2 cellular contexts compared by ENCODE assay signal in the genomic region with DNA sequence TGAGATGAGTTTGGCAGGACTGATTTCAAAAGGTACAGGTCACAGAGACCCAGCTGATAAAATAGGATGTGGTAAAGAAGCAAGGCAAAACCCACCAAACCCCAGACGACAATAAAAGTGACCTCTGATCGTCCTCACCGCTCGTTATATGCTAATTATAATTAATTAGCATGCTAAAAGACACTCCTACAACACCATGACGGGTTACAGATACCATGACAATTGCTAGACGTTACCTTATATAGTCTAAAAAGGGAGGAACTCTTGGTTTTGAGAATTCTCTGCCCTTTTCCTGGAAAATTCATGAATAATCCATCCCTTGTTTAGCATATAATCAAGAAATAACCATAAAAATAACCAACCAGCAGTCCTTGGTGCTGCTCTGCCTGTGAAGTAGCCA.
TF ChIP-seq lines count a peak whose summit lies in the region.

No MANE protein-coding gene starts in this region.

TF ChIP-seq in GM23338, 12 proteins besides CTCF, POLR2A, EP300 and RAD21 (continues in another document):
- TF ChIP-seq, protein P1, sequence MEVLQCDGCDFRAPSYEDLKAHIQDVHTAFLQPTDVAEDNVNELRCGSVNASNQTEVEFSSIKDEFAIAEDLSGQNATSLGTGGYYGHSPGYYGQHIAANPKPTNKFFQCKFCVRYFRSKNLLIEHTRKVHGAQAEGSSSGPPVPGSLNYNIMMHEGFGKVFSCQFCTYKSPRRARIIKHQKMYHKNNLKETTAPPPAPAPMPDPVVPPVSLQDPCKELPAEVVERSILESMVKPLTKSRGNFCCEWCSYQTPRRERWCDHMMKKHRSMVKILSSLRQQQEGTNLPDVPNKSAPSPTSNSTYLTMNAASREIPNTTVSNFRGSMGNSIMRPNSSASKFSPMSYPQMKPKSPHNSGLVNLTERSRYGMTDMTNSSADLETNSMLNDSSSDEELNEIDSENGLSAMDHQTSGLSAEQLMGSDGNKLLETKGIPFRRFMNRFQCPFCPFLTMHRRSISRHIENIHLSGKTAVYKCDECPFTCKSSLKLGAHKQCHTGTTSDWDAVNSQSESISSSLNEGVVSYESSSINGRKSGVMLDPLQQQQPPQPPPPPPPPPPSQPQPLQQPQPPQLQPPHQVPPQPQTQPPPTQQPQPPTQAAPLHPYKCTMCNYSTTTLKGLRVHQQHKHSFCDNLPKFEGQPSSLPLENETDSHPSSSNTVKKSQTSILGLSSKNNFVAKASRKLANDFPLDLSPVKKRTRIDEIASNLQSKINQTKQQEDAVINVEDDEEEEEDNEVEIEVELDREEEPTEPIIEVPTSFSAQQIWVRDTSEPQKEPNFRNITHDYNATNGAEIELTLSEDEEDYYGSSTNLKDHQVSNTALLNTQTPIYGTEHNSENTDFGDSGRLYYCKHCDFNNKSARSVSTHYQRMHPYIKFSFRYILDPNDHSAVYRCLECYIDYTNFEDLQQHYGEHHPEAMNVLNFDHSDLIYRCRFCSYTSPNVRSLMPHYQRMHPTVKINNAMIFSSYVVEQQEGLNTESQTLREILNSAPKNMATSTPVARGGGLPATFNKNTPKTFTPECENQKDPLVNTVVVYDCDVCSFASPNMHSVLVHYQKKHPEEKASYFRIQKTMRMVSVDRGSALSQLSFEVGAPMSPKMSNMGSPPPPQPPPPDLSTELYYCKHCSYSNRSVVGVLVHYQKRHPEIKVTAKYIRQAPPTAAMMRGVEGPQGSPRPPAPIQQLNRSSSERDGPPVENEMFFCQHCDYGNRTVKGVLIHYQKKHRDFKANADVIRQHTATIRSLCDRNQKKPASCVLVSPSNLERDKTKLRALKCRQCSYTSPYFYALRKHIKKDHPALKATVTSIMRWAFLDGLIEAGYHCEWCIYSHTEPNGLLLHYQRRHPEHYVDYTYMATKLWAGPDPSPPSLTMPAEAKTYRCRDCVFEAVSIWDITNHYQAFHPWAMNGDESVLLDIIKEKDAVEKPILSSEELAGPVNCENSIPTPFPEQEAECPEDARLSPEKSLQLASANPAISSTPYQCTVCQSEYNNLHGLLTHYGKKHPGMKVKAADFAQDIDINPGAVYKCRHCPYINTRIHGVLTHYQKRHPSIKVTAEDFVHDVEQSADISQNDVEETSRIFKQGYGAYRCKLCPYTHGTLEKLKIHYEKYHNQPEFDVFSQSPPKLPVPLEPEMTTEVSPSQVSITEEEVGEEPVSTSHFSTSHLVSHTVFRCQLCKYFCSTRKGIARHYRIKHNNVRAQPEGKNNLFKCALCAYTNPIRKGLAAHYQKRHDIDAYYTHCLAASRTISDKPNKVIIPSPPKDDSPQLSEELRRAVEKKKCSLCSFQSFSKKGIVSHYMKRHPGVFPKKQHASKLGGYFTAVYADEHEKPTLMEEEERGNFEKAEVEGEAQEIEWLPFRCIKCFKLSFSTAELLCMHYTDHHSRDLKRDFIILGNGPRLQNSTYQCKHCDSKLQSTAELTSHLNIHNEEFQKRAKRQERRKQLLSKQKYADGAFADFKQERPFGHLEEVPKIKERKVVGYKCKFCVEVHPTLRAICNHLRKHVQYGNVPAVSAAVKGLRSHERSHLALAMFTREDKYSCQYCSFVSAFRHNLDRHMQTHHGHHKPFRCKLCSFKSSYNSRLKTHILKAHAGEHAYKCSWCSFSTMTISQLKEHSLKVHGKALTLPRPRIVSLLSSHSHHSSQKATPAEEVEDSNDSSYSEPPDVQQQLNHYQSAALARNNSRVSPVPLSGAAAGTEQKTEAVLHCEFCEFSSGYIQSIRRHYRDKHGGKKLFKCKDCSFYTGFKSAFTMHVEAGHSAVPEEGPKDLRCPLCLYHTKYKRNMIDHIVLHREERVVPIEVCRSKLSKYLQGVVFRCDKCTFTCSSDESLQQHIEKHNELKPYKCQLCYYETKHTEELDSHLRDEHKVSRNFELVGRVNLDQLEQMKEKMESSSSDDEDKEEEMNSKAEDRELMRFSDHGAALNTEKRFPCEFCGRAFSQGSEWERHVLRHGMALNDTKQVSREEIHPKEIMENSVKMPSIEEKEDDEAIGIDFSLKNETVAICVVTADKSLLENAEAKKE (CRISPR knock-in tag; IDR thresholded peaks at IDR 0.05), result no peak
- TF ChIP-seq, protein P2, sequence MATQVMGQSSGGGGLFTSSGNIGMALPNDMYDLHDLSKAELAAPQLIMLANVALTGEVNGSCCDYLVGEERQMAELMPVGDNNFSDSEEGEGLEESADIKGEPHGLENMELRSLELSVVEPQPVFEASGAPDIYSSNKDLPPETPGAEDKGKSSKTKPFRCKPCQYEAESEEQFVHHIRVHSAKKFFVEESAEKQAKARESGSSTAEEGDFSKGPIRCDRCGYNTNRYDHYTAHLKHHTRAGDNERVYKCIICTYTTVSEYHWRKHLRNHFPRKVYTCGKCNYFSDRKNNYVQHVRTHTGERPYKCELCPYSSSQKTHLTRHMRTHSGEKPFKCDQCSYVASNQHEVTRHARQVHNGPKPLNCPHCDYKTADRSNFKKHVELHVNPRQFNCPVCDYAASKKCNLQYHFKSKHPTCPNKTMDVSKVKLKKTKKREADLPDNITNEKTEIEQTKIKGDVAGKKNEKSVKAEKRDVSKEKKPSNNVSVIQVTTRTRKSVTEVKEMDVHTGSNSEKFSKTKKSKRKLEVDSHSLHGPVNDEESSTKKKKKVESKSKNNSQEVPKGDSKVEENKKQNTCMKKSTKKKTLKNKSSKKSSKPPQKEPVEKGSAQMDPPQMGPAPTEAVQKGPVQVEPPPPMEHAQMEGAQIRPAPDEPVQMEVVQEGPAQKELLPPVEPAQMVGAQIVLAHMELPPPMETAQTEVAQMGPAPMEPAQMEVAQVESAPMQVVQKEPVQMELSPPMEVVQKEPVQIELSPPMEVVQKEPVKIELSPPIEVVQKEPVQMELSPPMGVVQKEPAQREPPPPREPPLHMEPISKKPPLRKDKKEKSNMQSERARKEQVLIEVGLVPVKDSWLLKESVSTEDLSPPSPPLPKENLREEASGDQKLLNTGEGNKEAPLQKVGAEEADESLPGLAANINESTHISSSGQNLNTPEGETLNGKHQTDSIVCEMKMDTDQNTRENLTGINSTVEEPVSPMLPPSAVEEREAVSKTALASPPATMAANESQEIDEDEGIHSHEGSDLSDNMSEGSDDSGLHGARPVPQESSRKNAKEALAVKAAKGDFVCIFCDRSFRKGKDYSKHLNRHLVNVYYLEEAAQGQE (IDR thresholded peaks at IDR 0.05; ENCODE audit: unreplicated experiment), result no peak
- TF ChIP-seq STAT1 (IDR thresholded peaks at IDR 0.05; ENCODE audit: unreplicated experiment), result no peak
- TF ChIP-seq POLR2AphosphoS5 (IDR thresholded peaks at IDR 0.05; ENCODE audit: low read depth), result no peak
- no peak for TF ChIP-seq JUNB (IDR thresholded peaks at IDR 0.05; ENCODE audit: unreplicated experiment)
- TF ChIP-seq CREB1 (CRISPR knock-in tag; IDR thresholded peaks at IDR 0.05; ENCODE audit: low read depth), result no peak
- no peak for TF ChIP-seq ZNF114 (CRISPR knock-in tag; IDR thresholded peaks at IDR 0.05)
- TF ChIP-seq ZNF331 (CRISPR knock-in tag; IDR thresholded peaks at IDR 0.05; ENCODE audit: low read depth), result no peak
- TF ChIP-seq EZH2 (IDR thresholded peaks at IDR 0.05; ENCODE audit: low read depth, unreplicated experiment), result no peak
- TF ChIP-seq, protein P3, sequence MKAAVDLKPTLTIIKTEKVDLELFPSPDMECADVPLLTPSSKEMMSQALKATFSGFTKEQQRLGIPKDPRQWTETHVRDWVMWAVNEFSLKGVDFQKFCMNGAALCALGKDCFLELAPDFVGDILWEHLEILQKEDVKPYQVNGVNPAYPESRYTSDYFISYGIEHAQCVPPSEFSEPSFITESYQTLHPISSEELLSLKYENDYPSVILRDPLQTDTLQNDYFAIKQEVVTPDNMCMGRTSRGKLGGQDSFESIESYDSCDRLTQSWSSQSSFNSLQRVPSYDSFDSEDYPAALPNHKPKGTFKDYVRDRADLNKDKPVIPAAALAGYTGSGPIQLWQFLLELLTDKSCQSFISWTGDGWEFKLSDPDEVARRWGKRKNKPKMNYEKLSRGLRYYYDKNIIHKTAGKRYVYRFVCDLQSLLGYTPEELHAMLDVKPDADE (IDR thresholded peaks at IDR 0.05), result no peak

TF ChIP-seq in WTC11, 78 proteins besides CTCF, POLR2A, EP300 and RAD21 (continued from another document):
- TF ChIP-seq ZNF317 (CRISPR knock-in tag; IDR thresholded peaks at IDR 0.05; ENCODE audit: borderline replicate concordance, low read depth) (no peak), ATF1 (CRISPR knock-in tag; IDR thresholded peaks at IDR 0.05) (no peak), JAZF1 (CRISPR knock-in tag; IDR thresholded peaks at IDR 0.05) (no peak), GTF2I (CRISPR knock-in tag; conservative IDR thresholded peaks at IDR 0.05) (no peak), FOXK1 (CRISPR knock-in tag; IDR thresholded peaks at IDR 0.05) (no peak), SMAD4 (CRISPR knock-in tag; IDR thresholded peaks at IDR 0.05) (no peak), ZNF396 (CRISPR knock-in tag; IDR thresholded peaks at IDR 0.05; ENCODE audit: borderline replicate concordance) (no peak), JUN (CRISPR knock-in tag; IDR thresholded peaks at IDR 0.05) (no peak), ZNF232 (CRISPR knock-in tag; IDR thresholded peaks at IDR 0.05) (no peak)
